In genomic region chr3:141825216-141826011, GRCh38 we compare ENCODE assay signal across 1 cellular context.
TF ChIP-seq lines count a peak whose summit lies in the region.

No MANE protein-coding gene starts in this region.

TF ChIP-seq in K562, 482 proteins besides CTCF, POLR2A, EP300 and RAD21 (continued from another document):
- TF ChIP-seq TOE1 (IDR thresholded peaks at IDR 0.05; ENCODE audit: borderline replicate concordance): no peak
- TF ChIP-seq TOE1 (CRISPR knock-in tag; IDR thresholded peaks at IDR 0.05; ENCODE audit: borderline replicate concordance, low read depth): no peak
- no peak for TF ChIP-seq STAT5B (CRISPR knock-in tag; IDR thresholded peaks at IDR 0.05)
- no peak for TF ChIP-seq USF1 (CRISPR knock-in tag; IDR thresholded peaks at IDR 0.05)
- TF ChIP-seq JUND (IDR thresholded peaks at IDR 0.05; ENCODE audit: borderline replicate concordance, low read depth, low read length): no peak
- no peak for TF ChIP-seq JUND (tag; IDR thresholded peaks at IDR 0.05; ENCODE audit: borderline replicate concordance, low read depth, low read length)
- TF ChIP-seq POLR2AphosphoS5 (IDR thresholded peaks at IDR 0.05; ENCODE audit: control insufficient read depth, insufficient read depth, low read depth, low read length): no peak
